ENCODE assay signal across 7 cellular contexts in genomic region chr1:32876341-32877210, GRCh38. TPM values are rescaled to one million over a fixed set of nuclear protein-coding genes. Genes with fewer than 3 reads are reported as not detected.
DNase-seq lines count a peak whose midpoint lies in the region; ATAC-seq and TF ChIP-seq lines count a peak whose summit lies in the region.

No MANE protein-coding gene starts in this region.

- H3K4me1 ChIP-seq in IMR-90 (ENCODE audit: control insufficient read depth, insufficient read depth, low read length) (no peaks in the 10 kb centered on the region), mammary epithelial cell (ENCODE audit: insufficient read depth, low read length) (peaks cover 3% of the 10 kb centered on the region)

- CTCF ChIA-PET in IMR-90 (lab: Yijun Ruan, JAX): interaction anchor here (1.1 to 1.3 kb wide), 2 partner anchors 14 to 210 kb away, joined by 4 to 5 read pairs; no protein-coding TSS in a partner anchor
- CTCF ChIA-PET in mammary epithelial cell (lab: Charles Lee; ENCODE audit: low non-redundant PET): interaction anchor here (0.6 kb wide), 1 partner anchor 13 kb away, joined by 4 read pairs; no protein-coding TSS in a partner anchor

- 42% methylated on average over 8 of the region's 16 CpGs; no CpG with 5 or more reads in 1 of the 2 experiments for WGBS in IMR-90 (ENCODE audit: extremely low coverage in 2 of 2, insufficient read length in 1 of 2), 2 experiments
- 47% methylated on average over 15 of the region's 16 CpGs for WGBS in mammary epithelial cell (ENCODE audit: low coverage, missing lambda C conversion rate)

- no peak overlapping the region for H3K14ac ChIP-seq in IMR-90 (replicated peaks; ENCODE audit: low read depth, low read length)

- no peak overlapping the region for H4K91ac ChIP-seq in IMR-90 (ENCODE audit: insufficient read depth, low read depth, low read length)

- H2BK5ac ChIP-seq in IMR-90 (ENCODE audit: low read depth, low read length, poor library complexity, severe bottlenecking): no peak overlapping the region

- DNase-seq in EL: peak; percentile 54
- DNase-seq in IMR-90: no peak
- DNase-seq in T-helper 9 cell: peak; percentile 57
- DNase-seq in mammary epithelial cell: no peak
- DNase-seq in kidney tubule cell (ENCODE audit: low spot score): peak; percentile 57
- peak; percentile 12 to 46 (median 34) for DNase-seq in stimulated activated naive CD4-positive, alpha-beta T cell (lab: John Stamatoyannopoulos, UW)

- H3K27me3 ChIP-seq in IMR-90 (ENCODE audit: control insufficient read depth, insufficient read depth, low read length) (peaks cover 23% of the 10 kb centered on the region), mammary epithelial cell (ENCODE audit: insufficient read depth, low read length) (peaks cover 1% of the 10 kb centered on the region)

- no peak overlapping the region for H2BK15ac ChIP-seq in IMR-90 (ENCODE audit: low read depth, low read length)

- no TSS peak for BruUV-seq in IMR-90 (replicated peaks; lab: Mats Ljungman, UMichigan)
- BruUV-seq in mammary epithelial cell (replicated peaks; lab: Mats Ljungman, UMichigan): no TSS peak

- 0 out of 2 replicates have a peak, but pooled peaks cover 3% of the 10 kb centered on the region for H3K9me1 ChIP-seq in IMR-90 (ENCODE audit: insufficient read depth, low read length)

- H3K36me3 ChIP-seq in IMR-90 (ENCODE audit: control insufficient read depth, insufficient read depth, low read length) (no peaks in the 10 kb centered on the region), mammary epithelial cell (ENCODE audit: insufficient read depth, low read length) (no peaks in the 10 kb centered on the region)

- H2AFZ ChIP-seq in IMR-90 (replicated peaks; ENCODE audit: low read length, poor library complexity) (no peak overlapping the region), mammary epithelial cell (ENCODE audit: low read depth, low read length) (no peak overlapping the region)

- H3K9ac ChIP-seq in IMR-90 (ENCODE audit: low read depth, low read length): no peak overlapping the region
- H3K9ac ChIP-seq in mammary epithelial cell (ENCODE audit: insufficient read depth, low read length): no peak overlapping the region

- no peak overlapping the region for H3K4me2 ChIP-seq in IMR-90 (ENCODE audit: low read depth, low read length)
- H3K4me2 ChIP-seq in mammary epithelial cell (ENCODE audit: insufficient read depth, low read depth, low read length): no peak overlapping the region

- peak overlapping the region; percentile 48 for H2AK9ac ChIP-seq in IMR-90 (replicated peaks; ENCODE audit: low read depth, low read length, poor library complexity)

- H3K27ac ChIP-seq in IMR-90 (ENCODE audit: insufficient read depth, low read length) (no peak overlapping the region), mammary epithelial cell (ENCODE audit: insufficient read depth, low read depth, low read length) (no peak overlapping the region)

- ATAC-seq in IMR-90 (ENCODE audit: low read depth) (peak; percentile 58), HG03175 (IDR thresholded peaks at IDR 0.05; ENCODE audit: unreplicated experiment) (no peak)

- H4K20me1 ChIP-seq in IMR-90 (ENCODE audit: insufficient read depth, low read length) (0 out of 2 replicates have a peak, but pooled peaks cover 5% of the 10 kb centered on the region), mammary epithelial cell (ENCODE audit: insufficient read depth, low read length) (no peaks in the 10 kb centered on the region)

- no peak overlapping the region for H4K5ac ChIP-seq in IMR-90 (ENCODE audit: low read depth, low read length)

- POLR2A ChIA-PET in IMR-90 (lab: Charles Lee; ENCODE audit: unreplicated experiment): interaction anchor here (0.6 kb wide), 1 partner anchor 131 kb away, joined by 4 read pairs; no protein-coding TSS in a partner anchor

- H3K4ac ChIP-seq in IMR-90 (ENCODE audit: low read depth, low read length): no peak overlapping the region

- no peak for TF ChIP-seq POLR2A in IMR-90 (IDR thresholded peaks at IDR 0.05; ENCODE audit: low read depth, low read length)

- H3K79me2 ChIP-seq in mammary epithelial cell (ENCODE audit: insufficient read depth, low read length): no peaks in the 10 kb centered on the region

- dilution Hi-C loops in IMR-90 (cut with HindIII; ENCODE audit: low sequenced_read_pairs, unreplicated experiment) (no loop called here), mammary epithelial cell (cut with HindIII; ENCODE audit: low sequenced_read_pairs) (loop anchor here (5.0 kb wide), 2 partner anchors 66 to 206 kb away; partner anchors contain the start of gene AZIN2)

- no peak overlapping the region for H3K56ac ChIP-seq in IMR-90 (ENCODE audit: extremely low read depth, insufficient read depth, low read length)

- in situ Hi-C loops in IMR-90 (cut with MboI; ENCODE audit: low sequenced_read_pairs) (no loop called here), mammary epithelial cell (cut with MboI; ENCODE audit: low sequenced_read_pairs in 2 of 2) (loop anchor here in 1 of 2 donors (10.0 kb wide), 1 partner anchor 208 kb away; the partner anchor contains the start of gene AZIN2)

- H3K4me3 ChIP-seq in IMR-90 (ENCODE audit: insufficient read depth, low read depth, low read length): no peak overlapping the region
- no peak overlapping the region for H3K4me3 ChIP-seq in mammary epithelial cell (replicated peaks in 1 of 3; ENCODE audit: insufficient read depth in 1 of 3, low read depth in 2 of 3, low read length in 3 of 3)

- TF ChIP-seq CTCF in IMR-90 (conservative IDR thresholded peaks at IDR 0.05; ENCODE audit: low read depth, low read length) (peak; percentile 58), mammary epithelial cell (conservative IDR thresholded peaks at IDR 0.05 in 1 of 2, IDR thresholded peaks at IDR 0.05 in 1 of 2; ENCODE audit: extremely low read depth in 1 of 2, insufficient read depth in 1 of 2, low read depth in 1 of 2, low read length in 2 of 2) (peak; percentile 87 to 92)

- H4K8ac ChIP-seq in IMR-90 (ENCODE audit: low read depth in 2 of 2, low read length in 2 of 2): no peak overlapping the region

- no peak overlapping the region for H3K23ac ChIP-seq in IMR-90 (ENCODE audit: low read depth, low read length)

- H2BK20ac ChIP-seq in IMR-90 (ENCODE audit: low read depth, low read length): no peak overlapping the region

- no peaks in the 10 kb centered on the region for H3K9me3 ChIP-seq in IMR-90 (ENCODE audit: control insufficient read depth, insufficient read depth, low read length)
- no peaks in the 10 kb centered on the region for H3K9me3 ChIP-seq in mammary epithelial cell (replicated peaks; ENCODE audit: insufficient read depth, low read length)

- H2AK5ac ChIP-seq in IMR-90 (ENCODE audit: low read depth, low read length): no peak overlapping the region

- no peak overlapping the region for H3K18ac ChIP-seq in IMR-90 (ENCODE audit: low read depth, low read length)

- peak; percentile 51 for TF ChIP-seq RAD21 in IMR-90 (IDR thresholded peaks at IDR 0.05; ENCODE audit: low read length)

- no peaks in the 10 kb centered on the region for H3K79me1 ChIP-seq in IMR-90 (ENCODE audit: low read depth in 1 of 2, low read length in 2 of 2)

- no peak overlapping the region for H2BK120ac ChIP-seq in IMR-90 (ENCODE audit: low read depth, low read length)

- intact Hi-C loops in IMR-90 (cut with micrococcal nuclease): loop anchor here (1.0 kb wide), 1 partner anchor 210 kb away; no protein-coding TSS in a partner anchor
- intact Hi-C loops in mammary epithelial cell (cut with micrococcal nuclease): loop anchor here (1.0 to 10.0 kb wide), 3 partner anchors 130 to 738 kb away; no protein-coding TSS in a partner anchor

TF ChIP-seq in IMR-90, 13 proteins besides CTCF, POLR2A, EP300 and RAD21:
- TF ChIP-seq RFX5 (IDR thresholded peaks at IDR 0.05; ENCODE audit: low read depth, low read length) (no peak), SMC3 (IDR thresholded peaks at IDR 0.05; ENCODE audit: low read depth, low read length) (peak; percentile 56)

RNA-seq across cellular contexts. Expression of gene FNDC5, which starts 5.9 kb away (rescaled TPM):
- 1.6 and 1.7 TPM in 2 replicates for total RNA-seq in IMR-90 (2012; rRNA removed)
- polyA plus RNA-seq in IMR-90 (2012; rRNA removed): 1.2 and 1.5 TPM in 2 replicates
- polyA plus RNA-seq in IMR-90 (2012; cell fraction: cytosol; rRNA removed): 0.74 and 0.98 TPM in 2 replicates
- polyA plus RNA-seq in IMR-90 (2012; cell fraction: nucleus; rRNA removed; ENCODE audit: low replicate concordance): 3.2 and 4.6 TPM in 2 replicates
- total RNA-seq in mammary epithelial cell: not detected
- not detected for polyA plus RNA-seq in mammary epithelial cell
- polyA minus RNA-seq in mammary epithelial cell: not detected

RNA-seq across cellular contexts. Expression of gene HPCA, which starts 9.7 kb away (rescaled TPM):
- total RNA-seq in IMR-90 (2012; rRNA removed) (not detected in 2 replicates), mammary epithelial cell (not detected)
- polyA plus RNA-seq in IMR-90 (2012; rRNA removed) (0.22 and 0.30 TPM in 2 replicates), mammary epithelial cell (not detected)
- polyA plus RNA-seq in IMR-90 (2012; cell fraction: cytosol; rRNA removed): 0.08 and 0.29 TPM in 2 replicates
- polyA plus RNA-seq in IMR-90 (2012; cell fraction: nucleus; rRNA removed; ENCODE audit: low replicate concordance): 0.37 and 0.44 TPM in 2 replicates
- not detected for polyA minus RNA-seq in mammary epithelial cell

RNA-seq across cellular contexts. Expression of gene TMEM54, which starts 24.6 kb away (rescaled TPM):
- total RNA-seq in IMR-90 (2012; rRNA removed) (25.5 and 33.1 TPM in 2 replicates), mammary epithelial cell (100 to 1,000 TPM in 1 of 2 donors, 10 to 100 TPM in 1; 35.5 to 101 TPM)
- polyA plus RNA-seq in IMR-90 (2012; rRNA removed) (75.2 and 82.4 TPM in 2 replicates), mammary epithelial cell (158 TPM)
- 49.6 and 120 TPM in 2 replicates for polyA plus RNA-seq in IMR-90 (2012; cell fraction: cytosol; rRNA removed)
- 20.6 and 49.4 TPM in 2 replicates for polyA plus RNA-seq in IMR-90 (2012; cell fraction: nucleus; rRNA removed; ENCODE audit: low replicate concordance)
- 85.8 TPM for polyA minus RNA-seq in mammary epithelial cell

RNA-seq across cellular contexts. Expression of gene S100PBP, which starts 59.1 kb away (rescaled TPM):
- total RNA-seq in IMR-90 (2012; rRNA removed): 20.3 and 25.8 TPM in 2 replicates
- polyA plus RNA-seq in IMR-90 (2012; rRNA removed): 12.6 and 13.9 TPM in 2 replicates
- polyA plus RNA-seq in IMR-90 (2012; cell fraction: cytosol; rRNA removed): 2.6 and 4.5 TPM in 2 replicates
- 8.9 and 48.4 TPM in 2 replicates for polyA plus RNA-seq in IMR-90 (2012; cell fraction: nucleus; rRNA removed; ENCODE audit: low replicate concordance)
- total RNA-seq in mammary epithelial cell: 10 to 100 TPM; 31.2 to 41.7 TPM
- polyA plus RNA-seq in mammary epithelial cell: 12.4 TPM
- polyA minus RNA-seq in mammary epithelial cell: 42.7 TPM

RNA-seq across cellular contexts. Expression of gene YARS1, which starts 59.4 kb away (rescaled TPM):
- 149 and 166 TPM in 2 replicates for total RNA-seq in IMR-90 (2012; rRNA removed)
- 62.3 and 100 TPM in 2 replicates for polyA plus RNA-seq in IMR-90 (2012; rRNA removed)
- 44.6 and 66.2 TPM in 2 replicates for polyA plus RNA-seq in IMR-90 (2012; cell fraction: cytosol; rRNA removed)
- polyA plus RNA-seq in IMR-90 (2012; cell fraction: nucleus; rRNA removed; ENCODE audit: low replicate concordance): 61.1 and 163 TPM in 2 replicates
- total RNA-seq in mammary epithelial cell: 100 to 1,000 TPM; 165 to 219 TPM
- 92.6 TPM for polyA plus RNA-seq in mammary epithelial cell
- 346 TPM for polyA minus RNA-seq in mammary epithelial cell

Comparison
In these comparisons a context has a peak if more than half of its experiments do, and no peak if none do; other contexts are left out.
1. DNase-seq: peak in EL (single experiment), T-helper 9 cell (single experiment), kidney tubule cell (single experiment) and stimulated activated naive CD4-positive, alpha-beta T cell (6 of 6); none in IMR-90 (single experiment) and mammary epithelial cell (single experiment).